ENCODE assay signal across 8 cellular contexts in the genomic region with DNA sequence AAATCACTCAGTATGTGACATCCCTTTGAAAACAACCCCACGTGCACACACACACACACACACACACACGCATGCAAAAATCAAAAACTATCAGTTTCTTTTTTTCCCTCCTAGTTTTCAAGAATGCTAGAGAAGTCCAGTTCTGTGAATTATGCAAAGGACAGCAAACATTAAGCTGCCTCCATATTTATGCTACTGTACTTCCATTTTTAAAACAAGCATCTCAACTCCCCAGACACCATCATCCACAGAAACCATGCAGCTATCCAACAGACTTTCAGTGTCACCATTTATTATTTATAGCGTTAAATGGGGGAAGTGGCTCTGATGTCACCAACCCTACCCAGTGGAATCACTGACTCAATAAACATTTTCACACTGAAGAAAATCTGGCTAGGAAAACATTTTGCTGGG. TPM values are rescaled to one million over a fixed set of nuclear protein-coding genes. Genes with fewer than 3 reads are reported as not detected.
DNase-seq lines count a peak whose midpoint lies in the region; ATAC-seq, FAIRE-seq and TF ChIP-seq lines count a peak whose summit lies in the region.

No MANE protein-coding gene starts in this region.

- no peak for FAIRE-seq in GM12878 (lab: Jason Lieb, UNC)

- no peak overlapping the region for H4K8ac ChIP-seq in mesenchymal stem cell (ENCODE audit: low read length)

- H3K14ac ChIP-seq in mesenchymal stem cell (ENCODE audit: low read length in 2 of 2), result no peak overlapping the region

- TF ChIP-seq POLR2A in NB4 (IDR thresholded peaks at IDR 0.05; ENCODE audit: extremely low read depth, insufficient read length), result no peak
- TF ChIP-seq POLR2A in GM12878 (IDR thresholded peaks at IDR 0.05; ENCODE audit: low read depth, low read length), result no peak

- H3K9ac ChIP-seq in GM12878 (ENCODE audit: control insufficient read depth, insufficient read depth, low read length) (peak overlapping the region; percentile 88), mesenchymal stem cell (ENCODE audit: low read length) (peak overlapping the region; percentile 90)

- H3K9me3 ChIP-seq in GM12878 (replicated peaks; ENCODE audit: control insufficient read depth, insufficient read depth, low read length) (no peaks in the 10 kb centered on the region), mesenchymal stem cell (ENCODE audit: control insufficient read depth, low read length) (no peaks in the 10 kb centered on the region), aorta (ENCODE audit: control insufficient read depth, low read length) (no peaks in the 10 kb centered on the region)

- H2BK5ac ChIP-seq in mesenchymal stem cell (ENCODE audit: low read depth, low read length, poor library complexity, severe bottlenecking), result no peak overlapping the region

- H2AFZ ChIP-seq in GM12878 (ENCODE audit: control insufficient read depth, low read depth, low read length), result no peak overlapping the region
- no peak overlapping the region for H2AFZ ChIP-seq in mesenchymal stem cell (ENCODE audit: low read depth, low read length)

- intact Hi-C loops in GM12878 (cut with micrococcal nuclease; ENCODE audit: unreplicated experiment) (loop anchor here (5.0 to 10.0 kb wide), 3 partner anchors 43 to 590 kb away; a partner anchor contains a TSS), aorta (cut with DNase I) (loop anchor here in 1 of 2 donors (5.0 to 10.0 kb wide), 3 partner anchors 33 to 280 kb away; a partner anchor contains a TSS)

- POLR2A ChIA-PET in GM12878 (lab: Charles Lee), result interaction anchor here (0.6 to 1.8 kb wide), 9 partner anchors 10 to 600 kb away, joined by 3 to 6 read pairs (median 3); no protein-coding TSS in a partner anchor

- peaks cover 41% of the 10 kb centered on the region for H3K4me1 ChIP-seq in GM12878 (ENCODE audit: control insufficient read depth, insufficient read depth, low read length)
- peaks cover 5% of the 10 kb centered on the region for H3K4me1 ChIP-seq in mesenchymal stem cell (ENCODE audit: control insufficient read depth, insufficient read depth, low read depth, low read length)
- H3K4me1 ChIP-seq in aorta (ENCODE audit: control insufficient read depth in 1 of 2, insufficient read depth in 2 of 2, low read length in 2 of 2), result peaks cover 2 to 3% of the 10 kb centered on the region in 2 donors

- H3K4me2 ChIP-seq in GM12878 (ENCODE audit: control insufficient read depth, insufficient read depth) (peak overlapping the region; percentile 67), mesenchymal stem cell (ENCODE audit: low read length, poor library complexity, severe bottlenecking) (peak overlapping the region; percentile 92)

- CTCF ChIA-PET in GM12878 (lab: Yijun Ruan, JAX), result interaction anchor here (1.0 to 9.6 kb wide), 7 partner anchors 8 to 98 kb away, joined by 3 to 179 read pairs (median 5); no protein-coding TSS in a partner anchor

- H4K20me1 ChIP-seq in GM12878 (ENCODE audit: control insufficient read depth, insufficient read depth), result no peaks in the 10 kb centered on the region

- RAD21 ChIA-PET in GM12878 (lab: Charles Lee; ENCODE audit: unreplicated experiment), result interaction anchor here (1.6 to 6.4 kb wide), 5 partner anchors 20 to 183 kb away, joined by 4 to 97 read pairs (median 26); a partner anchor contains a TSS

- H3K36me3 ChIP-seq in GM12878 (ENCODE audit: control insufficient read depth in 2 of 2, insufficient read depth in 2 of 2, low read length in 1 of 2) (no peaks in the 10 kb centered on the region), mesenchymal stem cell (ENCODE audit: control insufficient read depth in 1 of 2, insufficient read depth in 2 of 2, low read depth in 1 of 2, low read length in 2 of 2) (peaks cover 0 to 3% of the 10 kb centered on the region in 2 experiments), aorta (ENCODE audit: control insufficient read depth in 1 of 2, insufficient read depth in 2 of 2, low read length in 1 of 2) (no peaks in the 10 kb centered on the region)

- H3K4me3 ChIP-seq in NB4 (ENCODE audit: low read depth, low read length), result peak overlapping the region; percentile 90
- H3K4me3 ChIP-seq in GM12878, result peak overlapping the region; percentile 100
- H3K4me3 ChIP-seq in mesenchymal stem cell (ENCODE audit: insufficient read depth in 1 of 2, low read depth in 1 of 2, low read length in 2 of 2), result peak overlapping the region in 1 of 2 experiments; percentile 93
- peak overlapping the region; percentile 78 to 92 for H3K4me3 ChIP-seq in aorta (ENCODE audit: low read length in 2 of 2)

- BruUV-seq in GM12878 (replicated peaks; lab: Mats Ljungman, UMichigan), result no TSS peak

- no peak overlapping the region for H2BK15ac ChIP-seq in mesenchymal stem cell (ENCODE audit: low read depth, poor library complexity, severe bottlenecking)

- no peak; a peak in 1 of 4 replicates for TF ChIP-seq EP300 in GM12878 (IDR thresholded peaks at IDR 0.05; ENCODE audit: borderline replicate concordance in 1 of 2, control insufficient read depth in 1 of 2, low read depth in 2 of 2, low read length in 2 of 2)

- no peak overlapping the region for H3K4ac ChIP-seq in mesenchymal stem cell (ENCODE audit: low read depth in 1 of 2, low read length in 2 of 2)

- TF ChIP-seq RAD21 in GM12878 (IDR thresholded peaks at IDR 0.05; ENCODE audit: insufficient read depth, low read depth, low read length), result no peak

- H3K27me3 ChIP-seq in GM12878 (replicated peaks in 1 of 2; ENCODE audit: control insufficient read depth in 2 of 2, insufficient read depth in 2 of 2, low read length in 1 of 2) (no peaks in the 10 kb centered on the region), mesenchymal stem cell (ENCODE audit: control insufficient read depth in 1 of 2, insufficient read depth in 1 of 2, low read length in 2 of 2) (no peaks in the 10 kb centered on the region), aorta (ENCODE audit: control insufficient read depth in 1 of 2, insufficient read depth in 2 of 2, low read length in 1 of 2) (no peaks in the 10 kb centered on the region)

- no peak for TF ChIP-seq CTCF in NB4 (IDR thresholded peaks at IDR 0.05; ENCODE audit: low read depth, low read length)
- no peak for TF ChIP-seq CTCF in GM12878 (IDR thresholded peaks at IDR 0.05 in 2 of 3, conservative IDR thresholded peaks at IDR 0.05 in 1 of 3; ENCODE audit: control insufficient read depth in 2 of 3, extremely low read depth in 1 of 3, insufficient read depth in 1 of 3, low read depth in 3 of 3, low read length in 3 of 3)

- H3K23ac ChIP-seq in mesenchymal stem cell (ENCODE audit: low read length in 2 of 2), result no peak overlapping the region

- H4K91ac ChIP-seq in mesenchymal stem cell (ENCODE audit: low read length), result no peak overlapping the region

- in situ Hi-C loops in Caki2 (cut with HindIII; ENCODE audit: low pct_unique_long_range_greater_than_20kb, low sequenced_read_pairs) (no loop called here), GM12878 (cut with MboI) (loop anchor here (5.0 kb wide), 1 partner anchor 182 kb away; a partner anchor contains a TSS)

- H3K18ac ChIP-seq in mesenchymal stem cell (ENCODE audit: low read depth in 1 of 2, low read length in 2 of 2), result no peak overlapping the region

- 0% methylated on average over 3 of the region's 3 CpGs for WGBS in GM12878 (ENCODE audit: insufficient coverage, insufficient replicate concordance, low lambda C conversion rate, missing lambda C conversion rate)
- 56% methylated on average over 2 of the region's 3 CpGs for WGBS in mesenchymal stem cell
- WGBS in aorta, 2 donors, result 3% methylated on average over 3 of the region's 3 CpGs

- no peak overlapping the region for H2BK120ac ChIP-seq in mesenchymal stem cell (ENCODE audit: low read depth, low read length)

- H2BK12ac ChIP-seq in mesenchymal stem cell (ENCODE audit: low read length in 2 of 2), result no peak overlapping the region

- ATAC-seq in GM12878, result no peak
- no peak for ATAC-seq in aorta (ENCODE audit: low FRiP score)
- ATAC-seq in GM18519 (IDR thresholded peaks at IDR 0.05; ENCODE audit: low FRiP score, unreplicated experiment), result no peak
- no peak for ATAC-seq in GM18861 (IDR thresholded peaks at IDR 0.05; ENCODE audit: unreplicated experiment)
- no peak for ATAC-seq in HG03139 (IDR thresholded peaks at IDR 0.05; ENCODE audit: unreplicated experiment)

- DNase-seq in Caki2 (ENCODE audit: low read depth), result peak; percentile 62
- peak; percentile 46 for DNase-seq in NB4 (ENCODE audit: low read depth)
- DNase-seq in GM12878 (ENCODE audit: low read depth, low spot score), result peak; percentile 16
- peak; percentile 73 for DNase-seq in mesenchymal stem cell
- no peak for DNase-seq in aorta

- H3K79me2 ChIP-seq in GM12878 (ENCODE audit: control insufficient read depth, insufficient read depth, low read length), result peaks cover 74% of the 10 kb centered on the region

- peaks cover 6% of the 10 kb centered on the region for H3K79me1 ChIP-seq in mesenchymal stem cell (replicated peaks; ENCODE audit: low read length, poor library complexity, severe bottlenecking)

- no peak overlapping the region for H2AK5ac ChIP-seq in mesenchymal stem cell (ENCODE audit: low read length, severe bottlenecking)

- peak overlapping the region; percentile 98 for H3K27ac ChIP-seq in GM12878 (ENCODE audit: control insufficient read depth, insufficient read depth)
- H3K27ac ChIP-seq in mesenchymal stem cell (ENCODE audit: low read length, poor library complexity, severe bottlenecking), result no peak overlapping the region
- peak overlapping the region in 1 of 2 donors; percentile 96 for H3K27ac ChIP-seq in aorta (ENCODE audit: low read depth in 1 of 2, low read length in 2 of 2)

- SMC1A ChIA-PET in GM12878 (lab: Charles Lee; ENCODE audit: uncharacterized antibody, unreplicated experiment), result interaction anchor here (0.7 to 8.8 kb wide), 11 partner anchors 10 to 617 kb away, joined by 3 to 167 read pairs (median 4); a partner anchor contains a TSS

RNA-seq across cellular contexts. Expression of a gene that starts 1.6 kb away (rescaled TPM):
- 51.2 and 53.5 TPM in 2 replicates for total RNA-seq in Caki2 (2014; rRNA removed; shearing (Covaris generic); ENCODE audit: low replicate concordance)
- total RNA-seq in GM12878 (2013; cell fraction: nucleolus; rRNA removed), result 68.9 and 73.9 TPM in 2 replicates
- total RNA-seq in GM12878 (2014; rRNA removed), result 44.5 and 55.5 TPM in 2 replicates
- total RNA-seq in GM12878 (2014; rRNA removed; fragmentation: Illumina TruSeq; extraction: Trizol), result 50.9 TPM in 2 replicates
- 48.4 and 50.7 TPM in 2 replicates for total RNA-seq in GM12878 (2021)
- 15.2 TPM for polyA plus RNA-seq in GM12878 (2011; ENCODE audit: low read depth)
- polyA plus RNA-seq in GM12878 (2011; rRNA removed), result 61.5 and 64.7 TPM in 2 replicates
- 40.9 and 41.2 TPM in 2 replicates for polyA plus RNA-seq in GM12878 (2011; cell fraction: cytosol; rRNA removed)
- 34.3 and 43.8 TPM in 2 replicates for polyA plus RNA-seq in GM12878 (2011; cell fraction: nucleus; rRNA removed)
- 23.6 and 28.8 TPM in 2 replicates for polyA plus RNA-seq in GM12878 (2012)
- polyA plus RNA-seq in GM12878 (2014; fragmentation: Illumina TruSeq; extraction: Trizol), result 46.9 and 64.0 TPM in 2 replicates
- 1 to 10 TPM; 4.3 to 7.7 TPM for polyA plus RNA-seq in GM12878 (2014; fragmentation: Nextera tagmentation; extraction: Ambion mirVana)
- 30.7 and 35.4 TPM in 2 replicates for polyA plus RNA-seq in GM12878 (2014; rRNA removed)
- 10 to 100 TPM; 27.8 to 28.2 TPM for polyA plus RNA-seq in GM12878 (2016; fragmentation: Nextera tagmentation; extraction: Ambion mirVana)
- 111 and 144 TPM in 2 replicates for polyA minus RNA-seq in GM12878 (2011; rRNA and poly(A)+ RNA removed)
- polyA minus RNA-seq in GM12878 (2011; cell fraction: cytosol; rRNA and poly(A)+ RNA removed), result 39.8 and 43.9 TPM in 2 replicates
- 24.8 and 39.9 TPM in 2 replicates for polyA minus RNA-seq in GM12878 (2011; cell fraction: nucleus; rRNA and poly(A)+ RNA removed)
- 30.2 TPM for polyA plus RNA-seq in mesenchymal stem cell (2013, experiment 1 of 2)
- polyA plus RNA-seq in mesenchymal stem cell (2013, experiment 2 of 2), result 28.7 TPM
- 10 to 100 TPM; 63.1 to 64.0 TPM for total RNA-seq in aorta
- 10 to 100 TPM; 13.5 to 18.7 TPM for polyA plus RNA-seq in aorta

Comparison
In these comparisons a context has a peak if more than half of its experiments do, and no peak if none do; other contexts are left out.
1. DNase-seq: peak in Caki2 (single experiment), NB4 (single experiment), GM12878 (single experiment) and mesenchymal stem cell (single experiment); none in aorta (0 of 2).